ENCODE assay signal across 1 cellular context in the genomic region with DNA sequence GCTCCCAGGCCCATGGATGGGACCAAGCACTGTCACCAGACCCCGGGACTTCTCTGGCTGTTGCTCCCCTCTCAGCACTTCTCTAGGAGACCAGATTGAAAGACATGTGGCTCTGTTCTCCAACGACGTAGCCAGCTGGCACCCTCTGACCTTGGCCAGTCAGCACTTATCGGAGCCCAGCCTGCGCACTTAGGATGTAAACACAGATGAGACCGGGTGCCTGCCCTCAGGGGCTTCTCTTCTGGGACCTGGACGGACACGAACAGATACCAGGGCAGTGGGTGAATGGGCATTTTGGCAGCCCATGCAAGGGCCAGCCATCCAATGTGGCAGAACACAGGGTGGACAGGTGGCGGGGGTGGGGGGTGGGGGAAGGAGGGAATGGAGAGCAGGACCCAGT.
TF ChIP-seq lines count a peak whose summit lies in the region.

No MANE protein-coding gene starts in this region.

TF ChIP-seq in H1, 55 proteins besides CTCF, POLR2A, EP300 and RAD21:
- TF ChIP-seq RXRA (IDR thresholded peaks at IDR 0.05; ENCODE audit: insufficient read depth, low read depth, low read length) (no peak), TEAD4 (IDR thresholded peaks at IDR 0.05; ENCODE audit: low read depth, low read length) (no peak), SRF (IDR thresholded peaks at IDR 0.05; ENCODE audit: low read depth, low read length) (no peak), TBP (IDR thresholded peaks at IDR 0.05; ENCODE audit: low read depth, low read length) (no peak), ATF2 (IDR thresholded peaks at IDR 0.05; ENCODE audit: low read length) (no peak), SUZ12 (IDR thresholded peaks at IDR 0.05; ENCODE audit: low read length) (no peak), TCF12 (IDR thresholded peaks at IDR 0.05; ENCODE audit: low read depth, low read length) (no peak)
